In genomic region chr17:39982069-39982371, GRCh38 we compare ENCODE assay signal across 9 cellular contexts. TPM values are rescaled to one million over a fixed set of nuclear protein-coding genes. Genes with fewer than 3 reads are reported as not detected.
A peak's percentile ranks its signal among the peaks of the same experiment; 100 is the strongest.
DNase-seq lines count a peak whose midpoint lies in the region; ATAC-seq, FAIRE-seq and TF ChIP-seq lines count a peak whose summit lies in the region.
"Had no signal": no experiment of that assay in that cellular context is flagged by ENCODE, and none has a peak within 500 bp of the region (broad histone marks: within the 10 kb centered on the region; RNA-seq: fewer than 3 reads in every experiment).

No MANE protein-coding gene starts in this region.

- peaks cover 31% of the 10 kb centered on the region for H3K79me2 ChIP-seq in PC-3 (ENCODE audit: low read length)

- H3K4me3 ChIP-seq in Caco-2 (ENCODE audit: low read depth, low read length) (peak overlapping the region; percentile 82), PC-3 (ENCODE audit: low read length) (peak overlapping the region; percentile 98), epithelial cell of proximal tubule (ENCODE audit: low read depth, low read length) (peak overlapping the region; percentile 67), pancreas (peak overlapping the region in 3 of 4 donors; percentile 55 to 98 (median 91))

- no peaks in the 10 kb centered on the region for H3K9me3 ChIP-seq in Caco-2
- no peaks in the 10 kb centered on the region for H3K9me3 ChIP-seq in PC-3 (ENCODE audit: low read length)
- H3K9me3 ChIP-seq in pancreas: no peaks in the 10 kb centered on the region

- H3K4me3 Mint-ChIP-seq in Caco-2 (ENCODE audit: unreplicated experiment): peak overlapping the region; percentile 98

- H3K4me1 Mint-ChIP-seq in Caco-2 (ENCODE audit: low read depth, unreplicated experiment): peaks cover 19% of the 10 kb centered on the region

- peaks cover 6% of the 10 kb centered on the region; the same call in 1 of the 2 replicates for H3K4me1 ChIP-seq in Caco-2
- peaks cover 19% of the 10 kb centered on the region for H3K4me1 ChIP-seq in PC-3 (ENCODE audit: insufficient read depth, low read length)
- peaks cover 8 to 14% (median 12%) of the 10 kb centered on the region in 3 donors for H3K4me1 ChIP-seq in pancreas

- whole genome bisulfite sequencing in pancreas, 2 donors: 17 to 35% methylated on average over 2 of the region's 2 CpGs

- H3K36me3 Mint-ChIP-seq in Caco-2 (ENCODE audit: insufficient read depth, unreplicated experiment): peaks cover 56% of the 10 kb centered on the region

- peak overlapping the region; percentile 97 for H3K27ac Mint-ChIP-seq in Caco-2 (ENCODE audit: unreplicated experiment)

- H3K4me2 ChIP-seq in PC-3 (ENCODE audit: low read length): peak overlapping the region; percentile 97

- H3K27ac ChIP-seq in PC-3 (ENCODE audit: low read length) (no peak overlapping the region), pancreas (no peak overlapping the region)

- H3K9me2 ChIP-seq in PC-3 (replicated peaks; ENCODE audit: low read length): no peaks in the 10 kb centered on the region

- no peak for FAIRE-seq in pancreas (lab: Jason Lieb, UNC)

- no peak for TF ChIP-seq CTCF in Caco-2 (IDR thresholded peaks at IDR 0.05; ENCODE audit: insufficient read depth in 1 of 2, low read depth in 1 of 2, low read length in 1 of 2, severe bottlenecking in 1 of 2, unreplicated experiment in 1 of 2)
- no peak for TF ChIP-seq CTCF in PC-3 (conservative IDR thresholded peaks at IDR 0.05; ENCODE audit: low read depth, low read length)
- no peak for TF ChIP-seq CTCF in epithelial cell of proximal tubule (conservative IDR thresholded peaks at IDR 0.05; ENCODE audit: low read depth, low read length)
- TF ChIP-seq CTCF in pancreas (IDR thresholded peaks at IDR 0.05): no peak

- H3K9ac ChIP-seq in PC-3 (ENCODE audit: low read length): peak overlapping the region; percentile 98

- peaks cover 4% of the 10 kb centered on the region for H3K36me3 ChIP-seq in Caco-2 (ENCODE audit: control insufficient read depth, insufficient read depth, low read length)
- H3K36me3 ChIP-seq in PC-3 (ENCODE audit: low read depth, low read length): peaks cover 23% of the 10 kb centered on the region; the same call in 1 of the 2 replicates
- peaks cover 0 to 30% (median 27%) of the 10 kb centered on the region in 3 donors for H3K36me3 ChIP-seq in pancreas

- ATAC-seq in PC-3: no peak
- no peak for ATAC-seq in pancreas

- DNase-seq in Caco-2: no peak
- DNase-seq in PC-3: no peak
- DNase-seq in epithelial cell of proximal tubule (ENCODE audit: low read depth): no peak
- DNase-seq in pancreas: no peak
- DNase-seq in stimulated activated CD4-positive, alpha-beta T cell treated with anti-CD3 and anti-CD28 coated beads, Interleukin-4, amount 100 ng/mL, for 1 hour: no peak
- DNase-seq in COR-L47 (lab: John Stamatoyannopoulos, UW): no peak
- no peak for DNase-seq in NCI-H1092 treated with DMSO at 0.1 percent for 48 hours (lab: John Stamatoyannopoulos, UW)
- DNase-seq in NCI-H2081 (lab: John Stamatoyannopoulos, UW): no peak
- DNase-seq: NCI-H2029 had no signal

- CTCF ChIA-PET in Caco-2 (lab: Charles Lee): no interaction called here
- CTCF ChIA-PET in PC-3 (lab: Charles Lee): no interaction called here

- H3K9me3 Mint-ChIP-seq in Caco-2 (ENCODE audit: unreplicated experiment): no peaks in the 10 kb centered on the region

- no peaks in the 10 kb centered on the region for H3F3A ChIP-seq in PC-3 (ENCODE audit: low read length, unreplicated experiment)

- BruUV-seq in Caco-2 (replicated peaks; lab: Mats Ljungman, UMichigan) (no TSS peak), PC-3 (replicated peaks; lab: Mats Ljungman, UMichigan) (no TSS peak)

- H4K20me1 ChIP-seq in PC-3 (ENCODE audit: low read length): peaks cover 15% of the 10 kb centered on the region

- H3K27me3 Mint-ChIP-seq in Caco-2 (ENCODE audit: insufficient read depth, unreplicated experiment): no peaks in the 10 kb centered on the region

- no peak overlapping the region for H2AFZ ChIP-seq in PC-3 (ENCODE audit: low read length)

- no peaks in the 10 kb centered on the region for H3K27me3 ChIP-seq in Caco-2 (replicated peaks; ENCODE audit: control insufficient read depth, insufficient read depth, low read length)
- no peaks in the 10 kb centered on the region for H3K27me3 ChIP-seq in PC-3 (ENCODE audit: low read length)
- no peaks in the 10 kb centered on the region for H3K27me3 ChIP-seq in pancreas

- POLR2A ChIA-PET in Caco-2 (lab: Charles Lee) (no interaction called here), PC-3 (lab: Charles Lee; ENCODE audit: unreplicated experiment) (no interaction called here)

- intact Hi-C loops in Caco-2 (cut with micrococcal nuclease; ENCODE audit: unreplicated experiment): no loop called here
- intact Hi-C loops in PC-3 (cut with micrococcal nuclease): no loop called here
- intact Hi-C loops in pancreas (cut with DNase I): no loop called here

RNA-seq across cellular contexts. Expression of gene PSMD3, which starts 1.4 kb away (rescaled TPM):
- total RNA-seq in Caco-2 (2022) (179 and 195 TPM in 2 replicates), PC-3 (2014; rRNA removed) (267 and 338 TPM in 2 replicates), epithelial cell of proximal tubule (106 and 191 TPM in 2 replicates), pancreas (10 to 100 TPM; 34.2 to 43.5 (median 39.5) TPM)
- polyA plus RNA-seq in pancreas: 10 to 100 TPM; 32.0 to 41.7 TPM

RNA-seq across cellular contexts. Expression of gene GSDMA, which starts 19.2 kb away (rescaled TPM):
- not detected in 2 replicates for total RNA-seq in Caco-2 (2022)
- not detected in 2 replicates for total RNA-seq in PC-3 (2014; rRNA removed)
- 0.23 TPM in 1 of 2 replicates, not detected in the other for total RNA-seq in epithelial cell of proximal tubule
- total RNA-seq in pancreas: under 1 TPM in 2 of 6 donors, not detected in 4; 0.09 to 0.73 TPM
- not detected for polyA plus RNA-seq in pancreas

RNA-seq across cellular contexts. Expression of gene CSF3, which starts 33.2 kb away (rescaled TPM):
- total RNA-seq in Caco-2 (2022) (not detected in 2 replicates), PC-3 (2014; rRNA removed) (4.0 and 4.3 TPM in 2 replicates), epithelial cell of proximal tubule (not detected in 2 replicates), pancreas (under 1 TPM in 2 of 6 donors, not detected in 4; 0.16 to 0.20 TPM)
- polyA plus RNA-seq in pancreas: 1 to 10 TPM in 1 of 2 donors, under 1 TPM in 1; 0.27 to 3.5 TPM

RNA-seq across cellular contexts. Expression of gene LRRC3C, which starts 54.5 kb away (rescaled TPM):
- total RNA-seq in Caco-2 (2022) (not detected in 2 replicates), PC-3 (2014; rRNA removed) (not detected in 2 replicates), epithelial cell of proximal tubule (not detected in 2 replicates), pancreas (not detected)
- not detected for polyA plus RNA-seq in pancreas

RNA-seq across cellular contexts. Expression of gene ORMDL3, which starts 54.6 kb away (rescaled TPM):
- 70.6 and 75.2 TPM in 2 replicates for total RNA-seq in Caco-2 (2022)
- 27.0 and 27.4 TPM in 2 replicates for total RNA-seq in PC-3 (2014; rRNA removed)
- 23.3 and 35.6 TPM in 2 replicates for total RNA-seq in epithelial cell of proximal tubule
- total RNA-seq in pancreas: 10 to 100 TPM; 45.0 to 78.1 (median 61.6) TPM
- polyA plus RNA-seq in pancreas: 10 to 100 TPM; 36.4 to 44.0 TPM
